In genomic region chr9:4293293-4293931, GRCh38 we compare ENCODE assay signal across 10 cellular contexts. TPM values are rescaled to one million over a fixed set of nuclear protein-coding genes. Genes with fewer than 3 reads are reported as not detected.
DNase-seq lines count a peak whose midpoint lies in the region; ATAC-seq and TF ChIP-seq lines count a peak whose summit lies in the region.
"Had no signal": no experiment of that assay in that cellular context is flagged by ENCODE, and none has a peak within 500 bp of the region (broad histone marks: within the 10 kb centered on the region; RNA-seq: fewer than 3 reads in every experiment).

No MANE protein-coding gene starts in this region.

- DNase-seq in HPDE6-E6E7 (ENCODE audit: extremely low spot score) (peak; percentile 59), ascending aorta (ENCODE audit: low spot score in 2 of 2) (peak in 1 of 2 donors; percentile 71), islet precursor cell (peak; percentile 87), thoracic aorta (ENCODE audit: low spot score) (no peak), NCI-H1436 treated with DMSO at 0.1 percent for 48 hours (lab: John Stamatoyannopoulos, UW) (no peak)
- DNase-seq in activated T-cell treated with anti-CD3 and anti-CD28 coated beads, Interleukin-2, amount 50 U/mL, for 4 hours: no peak
- DNase-seq: activated naive CD8-positive, alpha-beta T cell treated with anti-CD3 and anti-CD28 coated beads for 36 hours had no signal

- no peak overlapping the region for H3K4me3 Mint-ChIP-seq in activated T-cell treated with anti-CD3 and anti-CD28 coated beads, Interleukin-2, amount 50 U/mL, for 4 hours
- H3K4me3 Mint-ChIP-seq: activated naive CD8-positive, alpha-beta T cell treated with anti-CD3 and anti-CD28 coated beads for 36 hours; natural killer cell treated with Interleukin-12 subunit alpha and Interleukin-12 subunit beta and Interleukin-15 and Interleukin-18, amount 100 ng/mL, for 72 hours had no signal

- H3K4me3 ChIP-seq in ascending aorta: no peak overlapping the region
- H3K4me3 ChIP-seq in thoracic aorta: no peak overlapping the region

- peaks cover 20% of the 10 kb centered on the region for H3K4me1 Mint-ChIP-seq in activated T-cell treated with anti-CD3 and anti-CD28 coated beads, Interleukin-2, amount 50 U/mL, for 4 hours (ENCODE audit: low read depth)

- no peaks in the 10 kb centered on the region for H3K9me3 Mint-ChIP-seq in activated T-cell treated with anti-CD3 and anti-CD28 coated beads, Interleukin-2, amount 50 U/mL, for 4 hours
- H3K9me3 Mint-ChIP-seq: activated naive CD8-positive, alpha-beta T cell treated with anti-CD3 and anti-CD28 coated beads for 36 hours; natural killer cell treated with Interleukin-12 subunit alpha and Interleukin-12 subunit beta and Interleukin-15 and Interleukin-18, amount 100 ng/mL, for 72 hours had no signal

- H3K4me1 ChIP-seq in ascending aorta (peaks cover 12 to 31% of the 10 kb centered on the region in 2 donors), thoracic aorta (ENCODE audit: control insufficient read depth in 1 of 2, low read depth in 2 of 2) (peaks cover 30 to 50% of the 10 kb centered on the region in 2 donors)

- intact Hi-C loops in ascending aorta (cut with DNase I): loop anchor here (5.0 to 10.0 kb wide), 5 partner anchors 86 to 1931 kb away; partner anchors contain the start of gene VLDLR

- no peaks in the 10 kb centered on the region for H3K36me3 Mint-ChIP-seq in activated T-cell treated with anti-CD3 and anti-CD28 coated beads, Interleukin-2, amount 50 U/mL, for 4 hours (ENCODE audit: insufficient read depth)
- H3K36me3 Mint-ChIP-seq: natural killer cell treated with Interleukin-12 subunit alpha and Interleukin-12 subunit beta and Interleukin-15 and Interleukin-18, amount 100 ng/mL, for 72 hours had no signal

- H3K9me3 ChIP-seq in ascending aorta (no peaks in the 10 kb centered on the region), thoracic aorta (no peaks in the 10 kb centered on the region)

- ATAC-seq in thoracic aorta (ENCODE audit: insufficient number of reproducible peaks, low FRiP score, low read depth) (peak; percentile 69), HG02642 (IDR thresholded peaks at IDR 0.05; ENCODE audit: poor library complexity, unreplicated experiment) (no peak), GM21447 (IDR thresholded peaks at IDR 0.05; ENCODE audit: unreplicated experiment) (no peak)
- ATAC-seq in activated T-cell treated with anti-CD3 and anti-CD28 coated beads, Interleukin-2, amount 50 U/mL, for 4 hours: no peak
- ATAC-seq: natural killer cell treated with Interleukin-12 subunit alpha and Interleukin-12 subunit beta and Interleukin-15 and Interleukin-18, amount 100 ng/mL, for 72 hours had no signal

- TF ChIP-seq CTCF in ascending aorta (IDR thresholded peaks at IDR 0.05) (no peak), thoracic aorta (IDR thresholded peaks at IDR 0.05) (no peak)

- H3K27me3 Mint-ChIP-seq in activated T-cell treated with anti-CD3 and anti-CD28 coated beads, Interleukin-2, amount 50 U/mL, for 4 hours (ENCODE audit: low read depth): peaks cover 34% of the 10 kb centered on the region

- H3K27me3 ChIP-seq in ascending aorta (no peaks in the 10 kb centered on the region), thoracic aorta (replicated peaks; ENCODE audit: insufficient read depth) (no peaks in the 10 kb centered on the region)

- peak overlapping the region; percentile 83 to 87 for H3K27ac ChIP-seq in ascending aorta
- H3K27ac ChIP-seq in thoracic aorta: peak overlapping the region; percentile 70 to 89

- H3K36me3 ChIP-seq in ascending aorta: no peaks in the 10 kb centered on the region
- no peaks in the 10 kb centered on the region for H3K36me3 ChIP-seq in thoracic aorta

RNA-seq across cellular contexts. Expression of gene GLIS3, which starts 6.5 kb away (rescaled TPM):
- 11.9 TPM for total RNA-seq in ascending aorta
- total RNA-seq in thoracic aorta: 100 to 1,000 TPM in 1 of 2 donors, 10 to 100 TPM in 1; 40.8 to 104 TPM
- 1 to 10 TPM; 1.7 to 4.7 (median 2.9) TPM for total RNA-seq in activated T-cell treated with anti-CD3 and anti-CD28 coated beads, Interleukin-2, amount 50 U/mL, for 4 hours

Comparison
In these comparisons a context has a peak if more than half of its experiments do, and no peak if none do; other contexts are left out.
1. DNase-seq: peak in HPDE6-E6E7 (single experiment) and islet precursor cell (single experiment); none in thoracic aorta (single experiment), NCI-H1436 treated with DMSO at 0.1 percent for 48 hours (single experiment) and activated T-cell treated with anti-CD3 and anti-CD28 coated beads, Interleukin-2, amount 50 U/mL, for 4 hours (single experiment).